ENCODE assay signal across 14 cellular contexts in genomic region chr5:133905494-133905893, GRCh38.
DNase-seq lines count a peak whose midpoint lies in the region; TF ChIP-seq lines count a peak whose summit lies in the region.
"Had no signal": no experiment of that assay in that cellular context is flagged by ENCODE, and none has a peak within 500 bp of the region (broad histone marks: within the 10 kb centered on the region; RNA-seq: fewer than 3 reads in every experiment).

No MANE protein-coding gene starts in this region.

- H3K9me3 Mint-ChIP-seq in activated T-helper 1 cell treated with anti-CD3 and anti-CD28 coated beads, Interleukin-12 subunit alpha, Interleukin-12 subunit beta, Interleukin-2, Interleukin-4 antibody, amounts not matched to agents 30 ng/mL and 10 ng/mL and 1 ng/mL, durations not matched to agents 14 hours and 24 hours and 36 hours: no peaks in the 10 kb centered on the region
- no peaks in the 10 kb centered on the region for H3K9me3 Mint-ChIP-seq in activated naive CD8-positive, alpha-beta T cell treated with anti-CD3 and anti-CD28 coated beads for 36 hours
- H3K9me3 Mint-ChIP-seq: CD4-positive, alpha-beta T cell; GM23338 had no signal

- no peaks in the 10 kb centered on the region for H3K9me3 ChIP-seq in BLaER1
- no peaks in the 10 kb centered on the region for H3K9me3 ChIP-seq in ascending aorta
- H3K9me3 ChIP-seq: Caco-2 had no signal

- DNase-seq in activated T-helper 1 cell treated with anti-CD3 and anti-CD28 coated beads, Interleukin-12 subunit alpha, Interleukin-12 subunit beta, Interleukin-2, Interleukin-4 antibody, amounts not matched to agents 30 ng/mL and 10 ng/mL and 1 ng/mL, durations not matched to agents 14 hours and 24 hours and 36 hours (ENCODE audit: low spot score): no peak
- DNase-seq in mesendoderm (peak; percentile 25), RWPE1 (ENCODE audit: low spot score) (no peak), ascending aorta (ENCODE audit: low spot score in 2 of 2) (no peak)
- DNase-seq in activated naive CD8-positive, alpha-beta T cell treated with anti-CD3 and anti-CD28 coated beads for 36 hours: no peak
- no peak for DNase-seq in activated CD8-positive, alpha-beta memory T cell treated with anti-CD3 and anti-CD28 coated beads, Interleukin-2, amount 50 U/mL, for 4 hours
- DNase-seq: 8988T; Caco-2; CD4-positive, alpha-beta T cell; GDM1; IMR-90 had no signal

- H3K9ac ChIP-seq in BLaER1: peak overlapping the region; percentile 54; the same call in 1 of the 2 replicates
- no peak overlapping the region for H3K9ac ChIP-seq in mesendoderm (ENCODE audit: low read length)

- no peak overlapping the region for H3K4me3 Mint-ChIP-seq in activated T-helper 1 cell treated with anti-CD3 and anti-CD28 coated beads, Interleukin-12 subunit alpha, Interleukin-12 subunit beta, Interleukin-2, Interleukin-4 antibody, amounts not matched to agents 30 ng/mL and 10 ng/mL and 1 ng/mL, durations not matched to agents 14 hours and 24 hours and 36 hours
- no peak overlapping the region for H3K4me3 Mint-ChIP-seq in activated naive CD8-positive, alpha-beta T cell treated with anti-CD3 and anti-CD28 coated beads for 36 hours
- H3K4me3 Mint-ChIP-seq: CD4-positive, alpha-beta T cell; GM23338 had no signal

- no peak for TF ChIP-seq CTCF in RWPE1 (conservative IDR thresholded peaks at IDR 0.05; ENCODE audit: low read depth)
- TF ChIP-seq CTCF in ascending aorta (IDR thresholded peaks at IDR 0.05): no peak

- H3K4me3 ChIP-seq in BLaER1: no peak overlapping the region
- H3K4me3 ChIP-seq in mesendoderm (ENCODE audit: low read length): no peak overlapping the region
- H3K4me3 ChIP-seq in ascending aorta: no peak overlapping the region
- H3K4me3 ChIP-seq: GM23338 had no signal

- no peak overlapping the region for H2BK120ac ChIP-seq in mesendoderm (ENCODE audit: low read depth, low read length)

- peak overlapping the region; percentile 35 for H3K23ac ChIP-seq in mesendoderm (ENCODE audit: low read length)

- no peak overlapping the region for H3K4ac ChIP-seq in mesendoderm (ENCODE audit: low read depth, low read length)

- H2BK15ac ChIP-seq in mesendoderm (replicated peaks; ENCODE audit: low read depth): no peak overlapping the region

- no peak overlapping the region for H3K56ac ChIP-seq in mesendoderm (ENCODE audit: low read length)

- peaks cover 100% of the 10 kb centered on the region for H3K4me1 ChIP-seq in BLaER1
- no peaks in the 10 kb centered on the region for H3K4me1 ChIP-seq in mesendoderm (ENCODE audit: control insufficient read depth, low read depth, low read length)
- H3K4me1 ChIP-seq in ascending aorta: no peaks in the 10 kb centered on the region
- H3K4me1 ChIP-seq: Caco-2 had no signal

- H3K79me2 ChIP-seq in mesendoderm (ENCODE audit: control insufficient read depth, insufficient read depth, low read length): no peaks in the 10 kb centered on the region

- POLR2A ChIA-PET in RWPE1 (lab: Yijun Ruan, JAX; ENCODE audit: low non-redundant PET): no interaction called here

- no peaks in the 10 kb centered on the region for H3K27me3 ChIP-seq in BLaER1
- H3K27me3 ChIP-seq in mesendoderm (ENCODE audit: insufficient read depth, low read length, poor library complexity): no peaks in the 10 kb centered on the region
- no peaks in the 10 kb centered on the region for H3K27me3 ChIP-seq in ascending aorta

- WGBS in mesendoderm (ENCODE audit: extremely low coverage, insufficient coverage, low lambda C conversion rate): no CpG with 5 or more reads among the region's 6 CpGs

- H2BK5ac ChIP-seq in mesendoderm (ENCODE audit: low read length): no peak overlapping the region

- H3K27ac ChIP-seq in BLaER1: peak overlapping the region; percentile 74
- no peak overlapping the region for H3K27ac ChIP-seq in mesendoderm (ENCODE audit: low read depth, low read length)
- H3K27ac ChIP-seq in RWPE1: no peak overlapping the region
- H3K27ac ChIP-seq in ascending aorta: no peak overlapping the region
- H3K27ac ChIP-seq: C4-2B had no signal

- H4K5ac ChIP-seq in mesendoderm (ENCODE audit: low read length): no peak overlapping the region

- H3K36me3 ChIP-seq in BLaER1 (no peaks in the 10 kb centered on the region), mesendoderm (ENCODE audit: control insufficient read depth, insufficient read depth, low read length) (no peaks in the 10 kb centered on the region), ascending aorta (no peaks in the 10 kb centered on the region)

- H3K79me1 ChIP-seq in mesendoderm (ENCODE audit: low read length): no peaks in the 10 kb centered on the region

- H3K18ac ChIP-seq in mesendoderm (ENCODE audit: low read length): no peak overlapping the region

- no peak overlapping the region for H4K8ac ChIP-seq in mesendoderm (ENCODE audit: low read depth, low read length)

- intact Hi-C loops in activated T-helper 1 cell treated with anti-CD3 and anti-CD28 coated beads, Interleukin-12 subunit alpha, Interleukin-12 subunit beta, Interleukin-2, Interleukin-4 antibody, amounts not matched to agents 30 ng/mL and 10 ng/mL and 1 ng/mL, durations not matched to agents 14 hours and 24 hours and 36 hours (cut with micrococcal nuclease): no loop called here
- intact Hi-C loops in ascending aorta (cut with DNase I): no loop called here

- H4K20me1 ChIP-seq in BLaER1: no peaks in the 10 kb centered on the region

- no peaks in the 10 kb centered on the region for H3K4me1 Mint-ChIP-seq in activated T-helper 1 cell treated with anti-CD3 and anti-CD28 coated beads, Interleukin-12 subunit alpha, Interleukin-12 subunit beta, Interleukin-2, Interleukin-4 antibody, amounts not matched to agents 30 ng/mL and 10 ng/mL and 1 ng/mL, durations not matched to agents 14 hours and 24 hours and 36 hours (ENCODE audit: low read depth)
- peaks cover 2% of the 10 kb centered on the region for H3K4me1 Mint-ChIP-seq in activated naive CD8-positive, alpha-beta T cell treated with anti-CD3 and anti-CD28 coated beads for 36 hours
- H3K4me1 Mint-ChIP-seq: GM23338 had no signal

- no peak overlapping the region for H2AK5ac ChIP-seq in mesendoderm (ENCODE audit: low read length)

- CTCF ChIA-PET in RWPE1 (lab: Yijun Ruan, JAX): no interaction called here

- H3K4me2 ChIP-seq in BLaER1: peak overlapping the region; percentile 79
- no peak overlapping the region for H3K4me2 ChIP-seq in mesendoderm (ENCODE audit: low read length)
- H3K4me2 ChIP-seq: GM23338 had no signal

- H3K36me3 Mint-ChIP-seq in activated T-helper 1 cell treated with anti-CD3 and anti-CD28 coated beads, Interleukin-12 subunit alpha, Interleukin-12 subunit beta, Interleukin-2, Interleukin-4 antibody, amounts not matched to agents 30 ng/mL and 10 ng/mL and 1 ng/mL, durations not matched to agents 14 hours and 24 hours and 36 hours (ENCODE audit: low read depth): no peaks in the 10 kb centered on the region
- H3K36me3 Mint-ChIP-seq in activated naive CD8-positive, alpha-beta T cell treated with anti-CD3 and anti-CD28 coated beads for 36 hours: no peaks in the 10 kb centered on the region

- peaks cover 2% of the 10 kb centered on the region for H3K27me3 Mint-ChIP-seq in activated T-helper 1 cell treated with anti-CD3 and anti-CD28 coated beads, Interleukin-12 subunit alpha, Interleukin-12 subunit beta, Interleukin-2, Interleukin-4 antibody, amounts not matched to agents 30 ng/mL and 10 ng/mL and 1 ng/mL, durations not matched to agents 14 hours and 24 hours and 36 hours (ENCODE audit: insufficient read depth)
- H3K27me3 Mint-ChIP-seq in activated naive CD8-positive, alpha-beta T cell treated with anti-CD3 and anti-CD28 coated beads for 36 hours: no peaks in the 10 kb centered on the region
- H3K27me3 Mint-ChIP-seq: CD4-positive, alpha-beta T cell had no signal

- peak overlapping the region; percentile 5 for H3K27ac Mint-ChIP-seq in activated T-helper 1 cell treated with anti-CD3 and anti-CD28 coated beads, Interleukin-12 subunit alpha, Interleukin-12 subunit beta, Interleukin-2, Interleukin-4 antibody, amounts not matched to agents 30 ng/mL and 10 ng/mL and 1 ng/mL, durations not matched to agents 14 hours and 24 hours and 36 hours
- no peak overlapping the region for H3K27ac Mint-ChIP-seq in activated naive CD8-positive, alpha-beta T cell treated with anti-CD3 and anti-CD28 coated beads for 36 hours
- H3K27ac Mint-ChIP-seq: CD4-positive, alpha-beta T cell; GM23338 had no signal
